In genomic region chr11:85746640-85747039, GRCh38 we compare ENCODE assay signal across 13 cellular contexts.
A peak's percentile ranks its signal among the peaks of the same experiment; 100 is the strongest.
DNase-seq lines count a peak whose midpoint lies in the region; ATAC-seq and TF ChIP-seq lines count a peak whose summit lies in the region.
"Had no signal": no experiment of that assay in that cellular context is flagged by ENCODE, and none has a peak within 500 bp of the region (broad histone marks: within the 10 kb centered on the region; RNA-seq: fewer than 3 reads in every experiment).

No MANE protein-coding gene starts in this region.

- peaks cover 0 to 3% of the 10 kb centered on the region in 2 donors for H3K27me3 Mint-ChIP-seq in CD8-positive, alpha-beta memory T cell
- H3K27me3 Mint-ChIP-seq in activated T-helper 17 cell treated with anti-CD3 and anti-CD28 coated beads, Interleukin-2, amount 50 U/mL, for 72 hours: no peaks in the 10 kb centered on the region

- ATAC-seq in activated T-helper 17 cell treated with anti-CD3 and anti-CD28 coated beads, Interleukin-2, amount 50 U/mL, for 72 hours (replicated peaks): no peak
- ATAC-seq in GM21529 (IDR thresholded peaks at IDR 0.05; ENCODE audit: unreplicated experiment) (no peak), HG02763 (IDR thresholded peaks at IDR 0.05; ENCODE audit: unreplicated experiment) (no peak), GM18502 (IDR thresholded peaks at IDR 0.05; ENCODE audit: poor library complexity, unreplicated experiment) (no peak)

- POLR2A ChIA-PET in CD8-positive, alpha-beta memory T cell (lab: Charles Lee): no interaction called here

- H3K27ac Mint-ChIP-seq in CD8-positive, alpha-beta memory T cell: peak overlapping the region in 7 of 8 donors; percentile 65 to 98 (median 90)
- H3K27ac Mint-ChIP-seq in activated T-helper 17 cell treated with anti-CD3 and anti-CD28 coated beads, Interleukin-2, amount 50 U/mL, for 72 hours: peak overlapping the region; percentile 59
- H3K27ac Mint-ChIP-seq: H9 had no signal

- no peaks in the 10 kb centered on the region for H3K27me3 ChIP-seq in CD8-positive, alpha-beta memory T cell (ENCODE audit: insufficient read depth, low read length, poor library complexity, severe bottlenecking)
- H3K27me3 ChIP-seq in mucosa of rectum (ENCODE audit: control insufficient read depth in 2 of 2, insufficient read depth in 2 of 2, low read length in 2 of 2): no peaks in the 10 kb centered on the region

- H3K4me1 ChIP-seq in CD8-positive, alpha-beta memory T cell (ENCODE audit: insufficient read depth, low read length): peaks cover 72% of the 10 kb centered on the region
- H3K4me1 ChIP-seq in mucosa of rectum (ENCODE audit: control insufficient read depth in 2 of 2, insufficient read depth in 2 of 2, low read length in 2 of 2): peaks cover 36 to 53% of the 10 kb centered on the region in 2 donors

- no peaks in the 10 kb centered on the region for H3K9me3 ChIP-seq in CD8-positive, alpha-beta memory T cell (ENCODE audit: low read length)
- H3K9me3 ChIP-seq in mucosa of rectum (ENCODE audit: control insufficient read depth in 2 of 2, low read length in 2 of 2): no peaks in the 10 kb centered on the region

- H3K9ac ChIP-seq in mucosa of rectum (ENCODE audit: low read depth in 1 of 2, low read length in 2 of 2): no peak overlapping the region

- TF ChIP-seq CTCF in AG10803 (conservative IDR thresholded peaks at IDR 0.05; ENCODE audit: low read length): no peak

- H3K36me3 Mint-ChIP-seq in CD8-positive, alpha-beta memory T cell: peaks cover 6 to 43% (median 18%) of the 10 kb centered on the region in 3 donors
- H3K36me3 Mint-ChIP-seq in activated T-helper 17 cell treated with anti-CD3 and anti-CD28 coated beads, Interleukin-2, amount 50 U/mL, for 72 hours (ENCODE audit: low read depth): no peaks in the 10 kb centered on the region

- no peak overlapping the region for H3K27ac ChIP-seq in CD8-positive, alpha-beta memory T cell (ENCODE audit: low read depth, low read length)
- peak overlapping the region; percentile 70 to 72 for H3K27ac ChIP-seq in mucosa of rectum (ENCODE audit: low read depth in 2 of 2, low read length in 2 of 2)

- CTCF ChIA-PET in CD8-positive, alpha-beta memory T cell (lab: Charles Lee): no interaction called here

- H3K9me3 Mint-ChIP-seq in CD8-positive, alpha-beta memory T cell: no peaks in the 10 kb centered on the region
- no peaks in the 10 kb centered on the region for H3K9me3 Mint-ChIP-seq in activated T-helper 17 cell treated with anti-CD3 and anti-CD28 coated beads, Interleukin-2, amount 50 U/mL, for 72 hours
- H3K9me3 Mint-ChIP-seq: H9 had no signal

- peak; percentile 35 for DNase-seq in AG10803 (ENCODE audit: low read depth)
- DNase-seq in CD8-positive, alpha-beta memory T cell: no peak
- DNase-seq: DMS53, H9, NCI-H1436, NCI-H2029 treated with DMSO at 0.1 percent for 48 hours, NCI-H748 treated with DMSO at 0.1 percent for 48 hours, SHP77 had no signal

- H3K4me3 Mint-ChIP-seq in CD8-positive, alpha-beta memory T cell: peak overlapping the region in 2 of 7 donors; percentile 68 to 79
- H3K4me3 Mint-ChIP-seq in activated T-helper 17 cell treated with anti-CD3 and anti-CD28 coated beads, Interleukin-2, amount 50 U/mL, for 72 hours: peak overlapping the region; percentile 57
- H3K4me3 Mint-ChIP-seq: H9 had no signal

- H3K4me1 Mint-ChIP-seq in CD8-positive, alpha-beta memory T cell: peaks cover 89 to 94% (median 91%) of the 10 kb centered on the region in 3 donors
- peaks cover 56% of the 10 kb centered on the region for H3K4me1 Mint-ChIP-seq in activated T-helper 17 cell treated with anti-CD3 and anti-CD28 coated beads, Interleukin-2, amount 50 U/mL, for 72 hours

- H3K36me3 ChIP-seq in CD8-positive, alpha-beta memory T cell (ENCODE audit: insufficient read depth, low read length): no peaks in the 10 kb centered on the region
- peaks cover 8 to 18% of the 10 kb centered on the region in 2 donors for H3K36me3 ChIP-seq in mucosa of rectum (ENCODE audit: control insufficient read depth in 2 of 2, insufficient read depth in 2 of 2, low read length in 2 of 2)

- H3K4me3 ChIP-seq in AG10803 (ENCODE audit: low read length) (no peak overlapping the region), mucosa of rectum (ENCODE audit: low read length in 2 of 2) (no peak overlapping the region)
- no peak overlapping the region for H3K4me3 ChIP-seq in CD8-positive, alpha-beta memory T cell (ENCODE audit: low read length)
